ENCODE assay signal across 19 cellular contexts in genomic region chr11:23995891-23996290, GRCh38.
DNase-seq lines count a peak whose midpoint lies in the region; ATAC-seq, FAIRE-seq and TF ChIP-seq lines count a peak whose summit lies in the region.
"Had no signal": no experiment of that assay in that cellular context is flagged by ENCODE, and none has a peak within 500 bp of the region (broad histone marks: within the 10 kb centered on the region; RNA-seq: fewer than 3 reads in every experiment).

No MANE protein-coding gene starts in this region.

- no peaks in the 10 kb centered on the region for H3K27me3 Mint-ChIP-seq in osteocyte (ENCODE audit: unreplicated experiment)
- H3K27me3 Mint-ChIP-seq: activated CD4-positive, alpha-beta T cell treated with anti-CD3 and anti-CD28 coated beads, Interleukin-2, amount 10 ng/mL, durations not matched to agents 24 days and 14 days; activated CD8-positive, alpha-beta memory T cell treated with anti-CD3 and anti-CD28 coated beads, Interleukin-2, amount 10 ng/mL, durations not matched to agents 7 days and 5 days; CD4-positive, alpha-beta memory T cell; T-helper 17 cell had no signal

- H3K9me3 ChIP-seq in PC-3 (ENCODE audit: low read length): no peaks in the 10 kb centered on the region
- no peaks in the 10 kb centered on the region for H3K9me3 ChIP-seq in small intestine (ENCODE audit: control insufficient read depth, low read depth)

- H3K27ac ChIP-seq in PC-3 (ENCODE audit: low read length) (no peak overlapping the region), small intestine (ENCODE audit: low read depth in 1 of 2, low read length in 1 of 2) (no peak overlapping the region)
- H3K27ac ChIP-seq: left lung, VCaP had no signal

- DNase-seq in HCEC 1CT (peak; percentile 51), PC-3 (peak; percentile 44), fibroblast of peridontal ligament (ENCODE audit: extremely low read depth) (peak; percentile 26), small intestine (peak; percentile 59), NCI-H446 treated with DMSO at 0.1 percent for 48 hours (lab: John Stamatoyannopoulos, UW) (no peak), ureter (ENCODE audit: low spot score) (no peak), osteocyte (ENCODE audit: extremely low spot score, unreplicated experiment) (no peak)
- DNase-seq: activated CD4-positive, alpha-beta T cell treated with anti-CD3 and anti-CD28 coated beads, Interleukin-2, amount 10 ng/mL, durations not matched to agents 24 days and 14 days; activated CD8-positive, alpha-beta memory T cell treated with anti-CD3 and anti-CD28 coated beads, Interleukin-2, amount 10 ng/mL, durations not matched to agents 7 days and 5 days; CD4-positive, alpha-beta memory T cell; cortex of kidney; DMS79 treated with DMSO at 0.1 percent for 48 hours; endodermal cell; left lung; nephron progenitor cell; T-helper 17 cell had no signal

- H3K4me3 ChIP-seq in PC-3 (ENCODE audit: low read length) (no peak overlapping the region), small intestine (ENCODE audit: low read depth in 1 of 2, low read length in 2 of 2) (no peak overlapping the region)
- H3K4me3 ChIP-seq: left lung had no signal

- peaks cover 9% of the 10 kb centered on the region for H3K4me1 Mint-ChIP-seq in osteocyte (ENCODE audit: unreplicated experiment)
- H3K4me1 Mint-ChIP-seq: activated CD4-positive, alpha-beta T cell treated with anti-CD3 and anti-CD28 coated beads, Interleukin-2, amount 10 ng/mL, durations not matched to agents 24 days and 14 days; activated CD8-positive, alpha-beta memory T cell treated with anti-CD3 and anti-CD28 coated beads, Interleukin-2, amount 10 ng/mL, durations not matched to agents 7 days and 5 days; CD4-positive, alpha-beta memory T cell; endodermal cell; nephron progenitor cell; T-helper 17 cell had no signal

- H3K36me3 Mint-ChIP-seq in osteocyte (ENCODE audit: unreplicated experiment): peaks cover 10% of the 10 kb centered on the region
- H3K36me3 Mint-ChIP-seq: activated CD8-positive, alpha-beta memory T cell treated with anti-CD3 and anti-CD28 coated beads, Interleukin-2, amount 10 ng/mL, durations not matched to agents 7 days and 5 days; CD4-positive, alpha-beta memory T cell had no signal

- FAIRE-seq in small intestine (lab: Jason Lieb, UNC): peak; percentile 53

- no TSS peak for BruUV-seq in PC-3 (replicated peaks; lab: Mats Ljungman, UMichigan)

- no peak overlapping the region for H3K27ac Mint-ChIP-seq in osteocyte (ENCODE audit: unreplicated experiment)
- H3K27ac Mint-ChIP-seq: activated CD4-positive, alpha-beta T cell treated with anti-CD3 and anti-CD28 coated beads, Interleukin-2, amount 10 ng/mL, durations not matched to agents 24 days and 14 days; activated CD8-positive, alpha-beta memory T cell treated with anti-CD3 and anti-CD28 coated beads, Interleukin-2, amount 10 ng/mL, durations not matched to agents 7 days and 5 days; activated naive CD4-positive, alpha-beta T cell treated with anti-CD3 and anti-CD28 coated beads, Interleukin-2, amount 50 U/mL, for 72 hours; CD4-positive, alpha-beta memory T cell; endodermal cell; mesothelial cell of epicardium; nephron progenitor cell; T-helper 17 cell had no signal

- no peaks in the 10 kb centered on the region for H3K9me2 ChIP-seq in PC-3 (replicated peaks; ENCODE audit: low read length)

- peak; percentile 83 for ATAC-seq in PC-3
- ATAC-seq: activated CD8-positive, alpha-beta memory T cell treated with anti-CD3 and anti-CD28 coated beads, Interleukin-2, amount 10 ng/mL, durations not matched to agents 7 days and 5 days; activated naive CD4-positive, alpha-beta T cell treated with anti-CD3 and anti-CD28 coated beads, Interleukin-2, amount 50 U/mL, for 72 hours; left lung; T-helper 17 cell had no signal

- POLR2A ChIA-PET in PC-3 (lab: Charles Lee; ENCODE audit: unreplicated experiment): no interaction called here

- H3K9me3 Mint-ChIP-seq in osteocyte (ENCODE audit: unreplicated experiment): peaks cover 26% of the 10 kb centered on the region

- H3K4me1 ChIP-seq in PC-3 (ENCODE audit: insufficient read depth, low read length): peaks cover 13% of the 10 kb centered on the region
- no peaks in the 10 kb centered on the region for H3K4me1 ChIP-seq in small intestine (ENCODE audit: control insufficient read depth in 2 of 2, insufficient read depth in 1 of 2, low read depth in 1 of 2, low read length in 1 of 2)
- H3K4me1 ChIP-seq: left lung had no signal

- H3K27me3 ChIP-seq in PC-3 (ENCODE audit: low read length): no peaks in the 10 kb centered on the region
- no peaks in the 10 kb centered on the region for H3K27me3 ChIP-seq in small intestine (ENCODE audit: control insufficient read depth in 2 of 2, insufficient read depth in 2 of 2, low read length in 2 of 2)
- H3K27me3 ChIP-seq: left lung had no signal

- 0 out of 2 replicates have a peak overlapping the region, but pooled peaks have one; percentile 29 for H3K4me2 ChIP-seq in PC-3 (ENCODE audit: low read length)

- intact Hi-C loops in PC-3 (cut with micrococcal nuclease): no loop called here

- H3K9ac ChIP-seq in PC-3 (ENCODE audit: low read length): no peak overlapping the region

- no peaks in the 10 kb centered on the region for H3F3A ChIP-seq in PC-3 (ENCODE audit: low read length, unreplicated experiment)

- no peaks in the 10 kb centered on the region for H3K79me2 ChIP-seq in PC-3 (ENCODE audit: low read length)

- TF ChIP-seq CTCF in PC-3 (conservative IDR thresholded peaks at IDR 0.05; ENCODE audit: low read depth, low read length) (no peak), osteocyte (IDR thresholded peaks at IDR 0.05) (no peak)

- H3K36me3 ChIP-seq in PC-3 (ENCODE audit: low read depth, low read length) (no peaks in the 10 kb centered on the region), small intestine (ENCODE audit: control insufficient read depth in 2 of 2, insufficient read depth in 2 of 2, low read length in 2 of 2) (no peaks in the 10 kb centered on the region)
- H3K36me3 ChIP-seq: left lung had no signal

- no peak overlapping the region for H3K4me3 Mint-ChIP-seq in osteocyte (ENCODE audit: unreplicated experiment)
- H3K4me3 Mint-ChIP-seq: activated CD4-positive, alpha-beta T cell treated with anti-CD3 and anti-CD28 coated beads, Interleukin-2, amount 10 ng/mL, durations not matched to agents 24 days and 14 days; activated CD8-positive, alpha-beta memory T cell treated with anti-CD3 and anti-CD28 coated beads, Interleukin-2, amount 10 ng/mL, durations not matched to agents 7 days and 5 days; CD4-positive, alpha-beta memory T cell; endodermal cell; mesothelial cell of epicardium; nephron progenitor cell; T-helper 17 cell had no signal

- H2AFZ ChIP-seq in PC-3 (ENCODE audit: low read length): no peak overlapping the region

- H4K20me1 ChIP-seq in PC-3 (ENCODE audit: low read length): no peaks in the 10 kb centered on the region

- CTCF ChIA-PET in PC-3 (lab: Charles Lee): no interaction called here

Comparison
In these comparisons a context has a peak if more than half of its experiments do, and no peak if none do; other contexts are left out.
1. DNase-seq: peak in HCEC 1CT (single experiment), PC-3 (single experiment), fibroblast of peridontal ligament (single experiment) and small intestine (single experiment); none in NCI-H446 treated with DMSO at 0.1 percent for 48 hours (single experiment), ureter (single experiment) and osteocyte (single experiment).